Comparison of ENCODE assay signal across 9 cellular contexts in genomic region chr9:4491621-4491975, GRCh38. TPM values are rescaled to one million over a fixed set of nuclear protein-coding genes. Genes with fewer than 3 reads are reported as not detected.
A peak's percentile ranks its signal among the peaks of the same experiment; 100 is the strongest.
DNase-seq lines count a peak whose midpoint lies in the region; ATAC-seq lines count a peak whose summit lies in the region.
"Had no signal": no experiment of that assay in that cellular context is flagged by ENCODE, and none has a peak within 500 bp of the region (broad histone marks: within the 10 kb centered on the region; RNA-seq: fewer than 3 reads in every experiment).

No MANE protein-coding gene starts in this region.

- H3K36me3 Mint-ChIP-seq in activated T-cell treated with anti-CD3 and anti-CD28 coated beads, Interleukin-2, amount 50 U/mL, for 4 hours (ENCODE audit: insufficient read depth): no peaks in the 10 kb centered on the region
- no peaks in the 10 kb centered on the region for H3K36me3 Mint-ChIP-seq in activated naive CD8-positive, alpha-beta T cell treated with anti-CD3 and anti-CD28 coated beads, Interleukin-2, amount 10 ng/mL, durations not matched to agents 7 days and 5 days

- H3K4me1 Mint-ChIP-seq in activated T-cell treated with anti-CD3 and anti-CD28 coated beads, Interleukin-2, amount 50 U/mL, for 4 hours (ENCODE audit: low read depth): peaks cover 19% of the 10 kb centered on the region
- H3K4me1 Mint-ChIP-seq in activated naive CD8-positive, alpha-beta T cell treated with anti-CD3 and anti-CD28 coated beads, Interleukin-2, amount 10 ng/mL, durations not matched to agents 7 days and 5 days: peaks cover 12% of the 10 kb centered on the region
- peaks cover 25% of the 10 kb centered on the region for H3K4me1 Mint-ChIP-seq in stimulated activated naive CD8-positive, alpha-beta T cell treated with anti-CD3 and anti-CD28 coated beads, Interleukin-15, amount 100 ng/mL, for 72 hours

- ATAC-seq in activated T-cell treated with anti-CD3 and anti-CD28 coated beads, Interleukin-2, amount 50 U/mL, for 4 hours: no peak
- no peak for ATAC-seq in activated naive CD8-positive, alpha-beta T cell treated with anti-CD3 and anti-CD28 coated beads, Interleukin-2, amount 10 ng/mL, durations not matched to agents 7 days and 5 days (ENCODE audit: low read depth)
- no peak for ATAC-seq in stimulated activated naive CD8-positive, alpha-beta T cell treated with anti-CD3 and anti-CD28 coated beads, Interleukin-15, amount 100 ng/mL, for 72 hours

- H3K27me3 Mint-ChIP-seq in activated T-cell treated with anti-CD3 and anti-CD28 coated beads, Interleukin-2, amount 50 U/mL, for 4 hours (ENCODE audit: low read depth): peaks cover 57% of the 10 kb centered on the region
- peaks cover 70% of the 10 kb centered on the region for H3K27me3 Mint-ChIP-seq in activated naive CD8-positive, alpha-beta T cell treated with anti-CD3 and anti-CD28 coated beads, Interleukin-2, amount 10 ng/mL, durations not matched to agents 7 days and 5 days
- H3K27me3 Mint-ChIP-seq in stimulated activated naive CD8-positive, alpha-beta T cell treated with anti-CD3 and anti-CD28 coated beads, Interleukin-15, amount 100 ng/mL, for 72 hours: peaks cover 62% of the 10 kb centered on the region

- DNase-seq in activated T-cell treated with anti-CD3 and anti-CD28 coated beads, Interleukin-2, amount 50 U/mL, for 4 hours: no peak
- DNase-seq in activated T-cell treated with anti-CD3 and anti-CD28 coated beads, Interleukin-2, amount 50 U/mL, for 48 hours: no peak
- no peak for DNase-seq in activated naive CD8-positive, alpha-beta T cell treated with anti-CD3 and anti-CD28 coated beads, Interleukin-2, amount 10 ng/mL, durations not matched to agents 7 days and 5 days
- peak; percentile 62 for DNase-seq in iPS-NIHi11 (ENCODE audit: low spot score)
- no peak for DNase-seq in stimulated activated naive CD8-positive, alpha-beta T cell treated with anti-CD3 and anti-CD28 coated beads, Interleukin-15, amount 100 ng/mL, for 72 hours
- DNase-seq in GOT3 (lab: John Stamatoyannopoulos, UW): no peak
- no peak for DNase-seq in KBM-7
- DNase-seq in DMS79 treated with DMSO at 0.1 percent for 48 hours (lab: John Stamatoyannopoulos, UW): no peak
- DNase-seq: DMS153 had no signal

- no peaks in the 10 kb centered on the region for H3K9me3 Mint-ChIP-seq in activated T-cell treated with anti-CD3 and anti-CD28 coated beads, Interleukin-2, amount 50 U/mL, for 4 hours
- no peaks in the 10 kb centered on the region for H3K9me3 Mint-ChIP-seq in activated naive CD8-positive, alpha-beta T cell treated with anti-CD3 and anti-CD28 coated beads, Interleukin-2, amount 10 ng/mL, durations not matched to agents 7 days and 5 days
- no peaks in the 10 kb centered on the region for H3K9me3 Mint-ChIP-seq in stimulated activated naive CD8-positive, alpha-beta T cell treated with anti-CD3 and anti-CD28 coated beads, Interleukin-15, amount 100 ng/mL, for 72 hours

- no peak overlapping the region for H3K27ac Mint-ChIP-seq in activated naive CD8-positive, alpha-beta T cell treated with anti-CD3 and anti-CD28 coated beads, Interleukin-2, amount 10 ng/mL, durations not matched to agents 7 days and 5 days
- no peak overlapping the region for H3K27ac Mint-ChIP-seq in stimulated activated naive CD8-positive, alpha-beta T cell treated with anti-CD3 and anti-CD28 coated beads, Interleukin-15, amount 100 ng/mL, for 72 hours

- POLR2A ChIA-PET in activated naive CD8-positive, alpha-beta T cell treated with anti-CD3 and anti-CD28 coated beads, Interleukin-2, amount 10 ng/mL, durations not matched to agents 7 days and 5 days (lab: Charles Lee): no interaction called here

- peak overlapping the region; percentile 79 for H3K4me3 Mint-ChIP-seq in activated T-cell treated with anti-CD3 and anti-CD28 coated beads, Interleukin-2, amount 50 U/mL, for 4 hours
- H3K4me3 Mint-ChIP-seq in activated naive CD8-positive, alpha-beta T cell treated with anti-CD3 and anti-CD28 coated beads, Interleukin-2, amount 10 ng/mL, durations not matched to agents 7 days and 5 days: peak overlapping the region; percentile 78
- peak overlapping the region; percentile 81 to 82 for H3K4me3 Mint-ChIP-seq in stimulated activated naive CD8-positive, alpha-beta T cell treated with anti-CD3 and anti-CD28 coated beads, Interleukin-15, amount 100 ng/mL, for 72 hours

- in situ Hi-C loops in KBM-7 (cut with MboI; ENCODE audit: low pct_unique_long_range_greater_than_20kb, low sequenced_read_pairs): loop anchor here (25.0 kb wide), 1 partner anchor 96 kb away; no protein-coding TSS in a partner anchor

RNA-seq across cellular contexts. Expression of gene SLC1A1, which starts 1.3 kb away (rescaled TPM):
- total RNA-seq in activated T-cell treated with anti-CD3 and anti-CD28 coated beads, Interleukin-2, amount 50 U/mL, for 4 hours: under 1 TPM in 2 of 3 donors, not detected in 1; 0.05 to 0.33 TPM
- total RNA-seq in activated naive CD8-positive, alpha-beta T cell treated with anti-CD3 and anti-CD28 coated beads, Interleukin-2, amount 10 ng/mL, durations not matched to agents 7 days and 5 days: under 1 TPM in 1 of 2 experiments, not detected in 1; 0.11 TPM
